ENCODE assay signal across 20 cellular contexts in the genomic region with DNA sequence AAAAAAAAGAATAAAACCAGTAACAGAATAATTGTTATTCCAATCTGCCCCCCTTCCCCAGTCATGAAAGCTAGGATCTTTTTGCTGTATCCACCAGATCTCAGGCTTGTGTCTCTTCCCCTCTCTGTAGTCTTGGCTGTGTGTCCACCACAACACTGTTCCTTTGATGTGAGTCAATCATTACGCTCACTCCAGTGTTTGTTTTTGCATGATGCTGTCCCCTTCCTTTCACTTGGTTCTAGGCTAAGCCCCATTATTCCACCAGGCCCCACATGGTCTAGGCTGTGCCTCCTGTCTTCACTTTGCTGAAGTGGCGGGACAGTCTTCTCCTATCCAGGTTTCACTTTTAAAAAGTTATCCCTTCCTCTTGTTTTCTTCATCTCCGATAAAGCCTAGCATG. TPM values are rescaled to one million over a fixed set of nuclear protein-coding genes. Genes with fewer than 3 reads are reported as not detected.
DNase-seq lines count a peak whose midpoint lies in the region; ATAC-seq and TF ChIP-seq lines count a peak whose summit lies in the region.
"Had no signal": no experiment of that assay in that cellular context is flagged by ENCODE, and none has a peak within 500 bp of the region (broad histone marks: within the 10 kb centered on the region; RNA-seq: fewer than 3 reads in every experiment).

No MANE protein-coding gene starts in this region.

- no peak for DNase-seq in activated naive CD8-positive, alpha-beta T cell treated with anti-CD3 and anti-CD28 coated beads, Interleukin-2, amount 10 ng/mL, durations not matched to agents 7 days and 5 days
- DNase-seq in activated naive CD8-positive, alpha-beta T cell treated with anti-CD3 and anti-CD28 coated beads for 36 hours = no peak
- DNase-seq in astrocyte of the hippocampus (ENCODE audit: low read depth, low spot score) (peak; percentile 22), iris pigment epithelial cell (ENCODE audit: low read depth) (peak; percentile 28), GM03348 (ENCODE audit: low spot score) (no peak), esophagus squamous epithelium (lab: John Stamatoyannopoulos, UW) (no peak), mesendoderm (no peak), esophagus muscularis mucosa (ENCODE audit: extremely low spot score) (no peak)
- DNase-seq: activated CD4-positive, alpha-beta T cell treated with anti-CD3 and anti-CD28 coated beads, Interleukin-2, amount 50 U/mL, for 48 hours; activated naive CD4-positive, alpha-beta T cell treated with anti-CD3 and anti-CD28 coated beads, Interleukin-2, amount 50 U/mL, for 16 hours; activated T-cell treated with anti-CD3 and anti-CD28 coated beads, Interleukin-2, amount 50 U/mL, for 1 hour; hippocampal formation; kidney glomerular epithelial cell; MM.1S; NCI-H2029; PC-9; stimulated activated CD4-positive, alpha-beta T cell treated with anti-CD3 and anti-CD28 coated beads, Interleukin-15, amount 100 ng/mL, for 24 hours; stimulated activated naive CD8-positive, alpha-beta T cell treated with anti-CD3 and anti-CD28 coated beads, Interleukin-15, Interleukin-2, amounts not matched to agents 100 U/mL and 50 U/mL, for 24 hours; upper lobe of right lung had no signal

- no peak overlapping the region for H3K4ac ChIP-seq in mesendoderm (ENCODE audit: low read depth, low read length)

- no peaks in the 10 kb centered on the region for H3K79me1 ChIP-seq in mesendoderm (ENCODE audit: low read length)

- no peak overlapping the region for H2BK120ac ChIP-seq in mesendoderm (ENCODE audit: low read depth, low read length)

- peaks cover 16% of the 10 kb centered on the region for H3K27me3 Mint-ChIP-seq in activated naive CD8-positive, alpha-beta T cell treated with anti-CD3 and anti-CD28 coated beads, Interleukin-2, amount 10 ng/mL, durations not matched to agents 7 days and 5 days
- peaks cover 10% of the 10 kb centered on the region for H3K27me3 Mint-ChIP-seq in activated naive CD8-positive, alpha-beta T cell treated with anti-CD3 and anti-CD28 coated beads for 36 hours

- TF ChIP-seq EP300 in esophagus muscularis mucosa (IDR thresholded peaks at IDR 0.05) = no peak

- TF ChIP-seq POLR2A in esophagus squamous epithelium (IDR thresholded peaks at IDR 0.05) (no peak), esophagus muscularis mucosa (IDR thresholded peaks at IDR 0.05; ENCODE audit: low read depth) (no peak)

- no peaks in the 10 kb centered on the region for H3K36me3 Mint-ChIP-seq in activated naive CD8-positive, alpha-beta T cell treated with anti-CD3 and anti-CD28 coated beads, Interleukin-2, amount 10 ng/mL, durations not matched to agents 7 days and 5 days
- no peaks in the 10 kb centered on the region for H3K36me3 Mint-ChIP-seq in activated naive CD8-positive, alpha-beta T cell treated with anti-CD3 and anti-CD28 coated beads for 36 hours

- no peak overlapping the region for H3K9ac ChIP-seq in mesendoderm (ENCODE audit: low read length)

- H3K27me3 ChIP-seq in esophagus squamous epithelium = no peaks in the 10 kb centered on the region
- no peaks in the 10 kb centered on the region for H3K27me3 ChIP-seq in mesendoderm (ENCODE audit: insufficient read depth, low read length, poor library complexity)
- H3K27me3 ChIP-seq in esophagus muscularis mucosa = no peaks in the 10 kb centered on the region
- H3K27me3 ChIP-seq: upper lobe of right lung had no signal

- WGBS in esophagus squamous epithelium, 2 donors = 47 to 70% methylated on average over 3 of the region's 3 CpGs
- no CpG with 5 or more reads among the region's 3 CpGs for WGBS in mesendoderm (ENCODE audit: extremely low coverage, insufficient coverage, low lambda C conversion rate)
- 93% methylated on average over 3 of the region's 3 CpGs for WGBS in esophagus muscularis mucosa

- no peak for ATAC-seq in activated naive CD8-positive, alpha-beta T cell treated with anti-CD3 and anti-CD28 coated beads, Interleukin-2, amount 10 ng/mL, durations not matched to agents 7 days and 5 days (ENCODE audit: low read depth)
- ATAC-seq: stimulated activated naive CD8-positive, alpha-beta T cell treated with anti-CD3 and anti-CD28 coated beads, Interleukin-15, Interleukin-2, amounts not matched to agents 100 U/mL and 50 U/mL, for 24 hours; upper lobe of right lung had no signal

- H3K4me1 Mint-ChIP-seq in activated naive CD8-positive, alpha-beta T cell treated with anti-CD3 and anti-CD28 coated beads, Interleukin-2, amount 10 ng/mL, durations not matched to agents 7 days and 5 days = peaks cover 7% of the 10 kb centered on the region
- no peaks in the 10 kb centered on the region for H3K4me1 Mint-ChIP-seq in activated naive CD8-positive, alpha-beta T cell treated with anti-CD3 and anti-CD28 coated beads for 36 hours

- H3K79me2 ChIP-seq in mesendoderm (ENCODE audit: control insufficient read depth, insufficient read depth, low read length) = no peaks in the 10 kb centered on the region

- TF ChIP-seq CTCF in esophagus squamous epithelium (IDR thresholded peaks at IDR 0.05) (no peak), esophagus muscularis mucosa (IDR thresholded peaks at IDR 0.05) (no peak)

- H3K36me3 ChIP-seq in esophagus squamous epithelium (no peaks in the 10 kb centered on the region), mesendoderm (ENCODE audit: control insufficient read depth, insufficient read depth, low read length) (no peaks in the 10 kb centered on the region), esophagus muscularis mucosa (no peaks in the 10 kb centered on the region)
- H3K36me3 ChIP-seq: upper lobe of right lung had no signal

- H3K18ac ChIP-seq in mesendoderm (ENCODE audit: low read length) = no peak overlapping the region

- H3K9me3 ChIP-seq in esophagus squamous epithelium = no peaks in the 10 kb centered on the region
- H3K9me3 ChIP-seq in esophagus muscularis mucosa = no peaks in the 10 kb centered on the region
- H3K9me3 ChIP-seq: upper lobe of right lung had no signal

- H3K27ac Mint-ChIP-seq in activated naive CD8-positive, alpha-beta T cell treated with anti-CD3 and anti-CD28 coated beads, Interleukin-2, amount 10 ng/mL, durations not matched to agents 7 days and 5 days = peak overlapping the region; percentile 31
- no peak overlapping the region for H3K27ac Mint-ChIP-seq in activated naive CD8-positive, alpha-beta T cell treated with anti-CD3 and anti-CD28 coated beads for 36 hours

- POLR2A ChIA-PET in activated naive CD8-positive, alpha-beta T cell treated with anti-CD3 and anti-CD28 coated beads, Interleukin-2, amount 10 ng/mL, durations not matched to agents 7 days and 5 days (lab: Charles Lee) = interaction anchor here (0.6 kb wide), 1 partner anchor 129 kb away, joined by 3 read pairs; no protein-coding TSS in a partner anchor

- H3K27ac ChIP-seq in esophagus squamous epithelium (peak overlapping the region in 2 of 4 donors; percentile 49 to 66), mesendoderm (ENCODE audit: low read depth, low read length) (no peak overlapping the region), esophagus muscularis mucosa (replicated peaks in 1 of 4) (no peak overlapping the region)
- H3K27ac ChIP-seq: PC-9, upper lobe of right lung had no signal

- H3K4me3 ChIP-seq in esophagus squamous epithelium (no peak overlapping the region), mesendoderm (ENCODE audit: low read length) (no peak overlapping the region), esophagus muscularis mucosa (no peak overlapping the region)
- H3K4me3 ChIP-seq: PC-9, upper lobe of right lung had no signal

- no peak overlapping the region for H4K5ac ChIP-seq in mesendoderm (ENCODE audit: low read length)

- H3K4me1 ChIP-seq in esophagus squamous epithelium (peaks cover 5 to 62% (median 21%) of the 10 kb centered on the region in 3 donors), mesendoderm (ENCODE audit: control insufficient read depth, low read depth, low read length) (no peaks in the 10 kb centered on the region), esophagus muscularis mucosa (peaks cover 0 to 12% (median 10%) of the 10 kb centered on the region in 4 donors)

- intact Hi-C loops in esophagus squamous epithelium (cut with DNase I) (no loop called here), esophagus muscularis mucosa (cut with DNase I) (no loop called here)

- H3K56ac ChIP-seq in mesendoderm (ENCODE audit: low read length) = no peak overlapping the region

- H2AK5ac ChIP-seq in mesendoderm (ENCODE audit: low read length) = no peak overlapping the region

- no peak overlapping the region for H2BK5ac ChIP-seq in mesendoderm (ENCODE audit: low read length)

- H3K23ac ChIP-seq in mesendoderm (ENCODE audit: low read length) = no peak overlapping the region

- H3K4me2 ChIP-seq in mesendoderm (ENCODE audit: low read length) = no peak overlapping the region
- H3K4me2 ChIP-seq: PC-9 had no signal

- no peak overlapping the region for H3K4me3 Mint-ChIP-seq in activated naive CD8-positive, alpha-beta T cell treated with anti-CD3 and anti-CD28 coated beads, Interleukin-2, amount 10 ng/mL, durations not matched to agents 7 days and 5 days
- no peak overlapping the region for H3K4me3 Mint-ChIP-seq in activated naive CD8-positive, alpha-beta T cell treated with anti-CD3 and anti-CD28 coated beads for 36 hours
- H3K4me3 Mint-ChIP-seq: neural crest cell had no signal

- no peak overlapping the region for H2BK15ac ChIP-seq in mesendoderm (replicated peaks; ENCODE audit: low read depth)

- no peaks in the 10 kb centered on the region for H3K9me3 Mint-ChIP-seq in activated naive CD8-positive, alpha-beta T cell treated with anti-CD3 and anti-CD28 coated beads, Interleukin-2, amount 10 ng/mL, durations not matched to agents 7 days and 5 days
- no peaks in the 10 kb centered on the region for H3K9me3 Mint-ChIP-seq in activated naive CD8-positive, alpha-beta T cell treated with anti-CD3 and anti-CD28 coated beads for 36 hours
- H3K9me3 Mint-ChIP-seq: neural crest cell had no signal

- H4K8ac ChIP-seq in mesendoderm (ENCODE audit: low read depth, low read length) = no peak overlapping the region

RNA-seq across cellular contexts. Expression of gene ACKR2, which starts 13.6 kb away (rescaled TPM):
- total RNA-seq in activated naive CD8-positive, alpha-beta T cell treated with anti-CD3 and anti-CD28 coated beads, Interleukin-2, amount 10 ng/mL, durations not matched to agents 7 days and 5 days = 1 to 10 TPM; 3.7 to 3.9 TPM
- total RNA-seq in activated naive CD8-positive, alpha-beta T cell treated with anti-CD3 and anti-CD28 coated beads for 36 hours = 1 to 10 TPM; 2.8 to 2.9 TPM
- 1 to 10 TPM; 2.7 to 6.5 (median 3.1) TPM for total RNA-seq in esophagus squamous epithelium
- polyA plus RNA-seq in mesendoderm (2013, experiment 1 of 2) = 0.27 TPM
- polyA plus RNA-seq in mesendoderm (2013, experiment 2 of 2) = 0.27 TPM
- 10 to 100 TPM in 1 of 4 donors, 1 to 10 TPM in 3; 2.5 to 15.9 (median 7.6) TPM for total RNA-seq in esophagus muscularis mucosa

RNA-seq across cellular contexts. Expression of gene HIGD1A, which starts 18.5 kb away (rescaled TPM):
- total RNA-seq in activated naive CD8-positive, alpha-beta T cell treated with anti-CD3 and anti-CD28 coated beads, Interleukin-2, amount 10 ng/mL, durations not matched to agents 7 days and 5 days = 10 to 100 TPM; 40.3 to 44.5 TPM
- total RNA-seq in activated naive CD8-positive, alpha-beta T cell treated with anti-CD3 and anti-CD28 coated beads for 36 hours = 10 to 100 TPM; 83.1 to 85.3 TPM
- total RNA-seq in esophagus squamous epithelium = 100 to 1,000 TPM in 3 of 4 donors, 10 to 100 TPM in 1; 52.3 to 239 (median 212) TPM
- polyA plus RNA-seq in mesendoderm (2013, experiment 1 of 2) = 244 TPM
- polyA plus RNA-seq in mesendoderm (2013, experiment 2 of 2) = 237 TPM
- total RNA-seq in esophagus muscularis mucosa = 100 to 1,000 TPM; 161 to 407 (median 272) TPM

RNA-seq across cellular contexts. Expression of gene CCDC13, which starts 49.8 kb away (rescaled TPM):
- total RNA-seq in activated naive CD8-positive, alpha-beta T cell treated with anti-CD3 and anti-CD28 coated beads, Interleukin-2, amount 10 ng/mL, durations not matched to agents 7 days and 5 days = under 1 TPM in 1 of 2 experiments, not detected in 1; 0.85 TPM
- under 1 TPM in 1 of 2 experiments, not detected in 1; 0.49 TPM for total RNA-seq in activated naive CD8-positive, alpha-beta T cell treated with anti-CD3 and anti-CD28 coated beads for 36 hours
- total RNA-seq in esophagus squamous epithelium (1 to 10 TPM in 1 of 4 donors, under 1 TPM in 1, not detected in 2; 0.62 to 1.3 TPM), esophagus muscularis mucosa (1 to 10 TPM; 1.2 to 5.3 (median 3.9) TPM)
- polyA plus RNA-seq in mesendoderm (2013, experiment 1 of 2) = 0.20 TPM
- polyA plus RNA-seq in mesendoderm (2013, experiment 2 of 2) = 0.20 TPM

RNA-seq across cellular contexts. Expression of gene CYP8B1, which starts 52.9 kb away (rescaled TPM):
- not detected for total RNA-seq in activated naive CD8-positive, alpha-beta T cell treated with anti-CD3 and anti-CD28 coated beads, Interleukin-2, amount 10 ng/mL, durations not matched to agents 7 days and 5 days
- total RNA-seq in activated naive CD8-positive, alpha-beta T cell treated with anti-CD3 and anti-CD28 coated beads for 36 hours = not detected
- total RNA-seq in esophagus squamous epithelium (not detected), esophagus muscularis mucosa (not detected)
- 0.01 TPM for polyA plus RNA-seq in mesendoderm (2013, experiment 1 of 2)
- not detected for polyA plus RNA-seq in mesendoderm (2013, experiment 2 of 2)
- total RNA-seq: neural crest cell, PC-9, upper lobe of right lung had no signal

Comparison
In these comparisons a context has a peak if more than half of its experiments do, and no peak if none do; other contexts are left out.
1. DNase-seq: peak in astrocyte of the hippocampus (single experiment) and iris pigment epithelial cell (single experiment); none in activated naive CD8-positive, alpha-beta T cell treated with anti-CD3 and anti-CD28 coated beads, Interleukin-2, amount 10 ng/mL, durations not matched to agents 7 days and 5 days (single experiment), activated naive CD8-positive, alpha-beta T cell treated with anti-CD3 and anti-CD28 coated beads for 36 hours (single experiment), GM03348 (single experiment), esophagus squamous epithelium (single experiment), mesendoderm (single experiment) and esophagus muscularis mucosa (single experiment).